Comparison of ENCODE assay signal across 29 cellular contexts in genomic region chr3:196533260-196533681, GRCh38. TPM values are rescaled to one million over a fixed set of nuclear protein-coding genes. Genes with fewer than 3 reads are reported as not detected.
DNase-seq lines count a peak whose midpoint lies in the region; ATAC-seq, FAIRE-seq and TF ChIP-seq lines count a peak whose summit lies in the region.
"Had no signal": no experiment of that assay in that cellular context is flagged by ENCODE, and none has a peak within 500 bp of the region (broad histone marks: within the 10 kb centered on the region; RNA-seq: fewer than 3 reads in every experiment).

No MANE protein-coding gene starts in this region.

- in situ Hi-C loops in HepG2 (cut with HindIII; ENCODE audit: extremely low pct_ligation_motif_present, low pct_unique_long_range_greater_than_20kb): loop anchor here (10.0 kb wide), 1 partner anchor 152 kb away; no protein-coding TSS in a partner anchor
- in situ Hi-C loops in G401 (cut with HindIII; ENCODE audit: low sequenced_read_pairs): no loop called here

- peaks cover 9% of the 10 kb centered on the region; the same call in 1 of the 2 replicates for H3K4me1 ChIP-seq in HepG2 (ENCODE audit: insufficient read depth, low read length)
- no peaks in the 10 kb centered on the region for H3K4me1 ChIP-seq in right lobe of liver

- H4K20me1 ChIP-seq in HepG2 (ENCODE audit: insufficient read depth, low read length): no peaks in the 10 kb centered on the region

- H3K27me3 ChIP-seq in HepG2 (ENCODE audit: control insufficient read depth in 1 of 2, insufficient read depth in 2 of 2, low read length in 2 of 2) (no peaks in the 10 kb centered on the region; a peak in 1 of 5 replicates), right lobe of liver (no peaks in the 10 kb centered on the region)
- H3K27me3 ChIP-seq: cardiac muscle cell, neutrophil had no signal

- TF ChIP-seq CTCF in HepG2 (CRISPR knock-in tag; IDR thresholded peaks at IDR 0.05) (no peak), right lobe of liver (IDR thresholded peaks at IDR 0.05) (no peak), choroid plexus epithelial cell (conservative IDR thresholded peaks at IDR 0.05; ENCODE audit: low read depth, low read length) (no peak)

- no peak for FAIRE-seq in HepG2 (lab: Jason Lieb, UNC)
- FAIRE-seq: H54, keratinocyte had no signal

- TF ChIP-seq POLR2A in HepG2 (IDR thresholded peaks at IDR 0.05; ENCODE audit: insufficient read depth in 1 of 2, low read depth in 2 of 2, low read length in 2 of 2) (no peak), right lobe of liver (IDR thresholded peaks at IDR 0.05) (no peak)

- POLR2A ChIA-PET in HepG2 (lab: Yijun Ruan, JAX): no interaction called here

- no peak overlapping the region; a peak in 1 of 6 replicates for H3K4me3 ChIP-seq in HepG2 (replicated peaks in 1 of 3; ENCODE audit: insufficient read depth in 1 of 3, low read depth in 2 of 3, low read length in 3 of 3)
- H3K4me3 ChIP-seq in right lobe of liver: no peak overlapping the region
- H3K4me3 ChIP-seq in choroid plexus epithelial cell (ENCODE audit: low read depth, low read length): peak overlapping the region; percentile 43
- H3K4me3 ChIP-seq: cardiac muscle cell, heart right ventricle, skin epidermis had no signal

- H3K4me2 ChIP-seq in HepG2 (ENCODE audit: low read depth, low read length): peak overlapping the region; percentile 55
- H3K4me2 ChIP-seq: KMS-11 had no signal

- H3K9me3 ChIP-seq in HepG2 (ENCODE audit: low read length) (no peaks in the 10 kb centered on the region; the same call in 1 of the 2 replicates), right lobe of liver (no peaks in the 10 kb centered on the region)
- H3K9me3 ChIP-seq: neutrophil had no signal

- intact Hi-C loops in HepG2 (cut with micrococcal nuclease; ENCODE audit: unreplicated experiment): no loop called here
- intact Hi-C loops in right lobe of liver (cut with DNase I): no loop called here

- CTCF ChIA-PET in HepG2 (lab: Yijun Ruan, JAX; ENCODE audit: low intra/inter-chr PET ratio, low total read pairs): no interaction called here

- 11% methylated on average over 10 of the region's 14 CpGs for WGBS in HepG2 (ENCODE audit: low lambda C conversion rate)
- 32% methylated on average over 10 of the region's 14 CpGs for WGBS in right lobe of liver (ENCODE audit: insufficient coverage, low coverage, low lambda C conversion rate, missing lambda C conversion rate)

- no TSS peak for BruUV-seq in HepG2 (replicated peaks; lab: Mats Ljungman, UMichigan)

- H3K27ac ChIP-seq in HepG2 (ENCODE audit: extremely low read length, insufficient read depth, low read length) (no peak overlapping the region), right lobe of liver (no peak overlapping the region)
- H3K27ac ChIP-seq: 22Rv1, cardiac muscle cell, heart right ventricle, KMS-11, neutrophil, RWPE1, skin epidermis had no signal

- H3K9ac ChIP-seq in HepG2 (ENCODE audit: insufficient read depth, low read depth, low read length): no peak overlapping the region
- H3K9ac ChIP-seq: KMS-11 had no signal

- no peaks in the 10 kb centered on the region for H3K79me2 ChIP-seq in HepG2 (ENCODE audit: insufficient read depth, low read length)

- H3K36me3 ChIP-seq in HepG2 (replicated peaks in 1 of 2; ENCODE audit: control insufficient read depth in 1 of 2, insufficient read depth in 2 of 2, low read length in 2 of 2): no peaks in the 10 kb centered on the region
- H3K36me3 ChIP-seq in right lobe of liver: no peaks in the 10 kb centered on the region
- H3K36me3 ChIP-seq: cardiac muscle cell, heart right ventricle, neutrophil had no signal

- H2AFZ ChIP-seq in HepG2 (ENCODE audit: low read length): no peak overlapping the region

- peak; percentile 31; the same call in 1 of the 3 replicates for ATAC-seq in HepG2
- no peak for ATAC-seq in right lobe of liver
- ATAC-seq: heart right ventricle; SK-N-SH treated with all-trans-retinoic acid at 6 μM for 48 hours; stimulated activated effector memory CD8-positive, alpha-beta T cell treated with anti-CD3 and anti-CD28 coated beads, Interleukin-12 subunit alpha, Interleukin-12 subunit beta, amount 100 ng/mL, for 72 hours had no signal

- no peak for DNase-seq in HepG2 (ENCODE audit: low spot score)
- DNase-seq in right lobe of liver: no peak
- peak; percentile 45 for DNase-seq in choroid plexus epithelial cell (ENCODE audit: low read depth)
- DNase-seq in islet precursor cell: peak; percentile 60
- no peak for DNase-seq in EL
- no peak for DNase-seq in G401 (ENCODE audit: low spot score)
- no peak for DNase-seq in NCI-H446 treated with DMSO at 0.1 percent for 48 hours (lab: John Stamatoyannopoulos, UW)
- DNase-seq in SHP77 (lab: John Stamatoyannopoulos, UW): no peak
- DNase-seq: activated CD4-positive, alpha-beta T cell treated with anti-CD3 and anti-CD28 coated beads, Interleukin-2, amount 50 U/mL, for 4 hours; activated CD8-positive, alpha-beta memory T cell treated with anti-CD3 and anti-CD28 coated beads, Interleukin-2, amount 50 U/mL, for 48 hours; activated effector memory CD4-positive, alpha-beta T cell treated with Interleukin-2 at 50 U/mL for 16 hours; foreskin fibroblast; heart right ventricle; NCI-H1694; stimulated activated CD4-positive, alpha-beta T cell treated with anti-CD3 and anti-CD28 coated beads, Interleukin-2, amount 100 ng/mL, for 24 hours had no signal

- TF ChIP-seq RAD21 in HepG2 (CRISPR knock-in tag; IDR thresholded peaks at IDR 0.05): no peak

- no peak for TF ChIP-seq EP300 in HepG2 (IDR thresholded peaks at IDR 0.05; ENCODE audit: low read depth in 2 of 2, low read length in 2 of 2)
- TF ChIP-seq EP300 in HepG2 (CRISPR knock-in tag; IDR thresholded peaks at IDR 0.05; ENCODE audit: borderline replicate concordance): no peak

RNA-seq across cellular contexts. Expression of gene SMCO1, which starts 18.1 kb away (rescaled TPM):
- total RNA-seq in HepG2 (2016; rRNA removed; fragmentation: Illumina TruSeq; extraction: Trizol): not detected in 2 replicates
- not detected in 2 replicates for total RNA-seq in HepG2 (2016; cell fraction: cytosol; rRNA removed; fragmentation: Illumina TruSeq; extraction: Trizol; ENCODE audit: low read depth)
- not detected in 2 replicates for total RNA-seq in HepG2 (2016; cell fraction: insoluble cytoplasmic fraction; rRNA removed; fragmentation: Illumina TruSeq; extraction: Trizol)
- not detected in 2 replicates for total RNA-seq in HepG2 (2016; cell fraction: membrane; rRNA removed; fragmentation: Illumina TruSeq; extraction: Trizol)
- total RNA-seq in HepG2 (2016; cell fraction: nucleus; rRNA removed; fragmentation: Illumina TruSeq; extraction: Trizol): not detected in 2 replicates
- polyA plus RNA-seq in HepG2 (2011; rRNA removed): not detected in 2 replicates
- polyA plus RNA-seq in HepG2 (2011; cell fraction: cytosol; rRNA removed): not detected in 2 replicates
- polyA plus RNA-seq in HepG2 (2011; cell fraction: nucleus; rRNA removed): not detected in 2 replicates
- not detected in 2 replicates for polyA plus RNA-seq in HepG2 (2012)
- polyA plus RNA-seq in HepG2 (2016; cell fraction: cytosol; fragmentation: Illumina TruSeq; extraction: Trizol; ENCODE audit: low read depth): not detected in 2 replicates
- not detected in 2 replicates for polyA plus RNA-seq in HepG2 (2016; cell fraction: insoluble cytoplasmic fraction; fragmentation: Illumina TruSeq; extraction: Trizol; ENCODE audit: low read depth)
- polyA plus RNA-seq in HepG2 (2016; cell fraction: membrane; fragmentation: Illumina TruSeq; extraction: Trizol; ENCODE audit: low read depth): not detected in 2 replicates
- not detected in 2 replicates for polyA plus RNA-seq in HepG2 (2016; cell fraction: nucleus; fragmentation: Illumina TruSeq; extraction: Trizol; ENCODE audit: insufficient read depth, low read depth)
- polyA minus RNA-seq in HepG2 (2011; rRNA and poly(A)+ RNA removed; ENCODE audit: low replicate concordance): not detected in 2 replicates
- polyA minus RNA-seq in HepG2 (2011; cell fraction: cytosol; rRNA and poly(A)+ RNA removed): not detected in 2 replicates
- polyA minus RNA-seq in HepG2 (2011; cell fraction: nucleus; rRNA and poly(A)+ RNA removed): not detected in 2 replicates
- total RNA-seq in right lobe of liver: not detected
- total RNA-seq in G401 (2014; rRNA removed; shearing (Covaris generic)): not detected in 2 replicates
- total RNA-seq: dermis microvascular lymphatic vessel endothelial cell, pulmonary artery endothelial cell, temporal lobe had no signal
- polyA plus RNA-seq: BJ, keratinocyte had no signal

RNA-seq across cellular contexts. Expression of gene RNF168, which starts 29.7 kb away (rescaled TPM):
- 22.9 and 28.8 TPM in 2 replicates for total RNA-seq in HepG2 (2016; rRNA removed; fragmentation: Illumina TruSeq; extraction: Trizol)
- total RNA-seq in HepG2 (2016; cell fraction: cytosol; rRNA removed; fragmentation: Illumina TruSeq; extraction: Trizol; ENCODE audit: low read depth): 4.0 and 5.2 TPM in 2 replicates
- 22.6 and 28.8 TPM in 2 replicates for total RNA-seq in HepG2 (2016; cell fraction: insoluble cytoplasmic fraction; rRNA removed; fragmentation: Illumina TruSeq; extraction: Trizol)
- 13.4 and 14.6 TPM in 2 replicates for total RNA-seq in HepG2 (2016; cell fraction: membrane; rRNA removed; fragmentation: Illumina TruSeq; extraction: Trizol)
- 13.2 and 15.2 TPM in 2 replicates for total RNA-seq in HepG2 (2016; cell fraction: nucleus; rRNA removed; fragmentation: Illumina TruSeq; extraction: Trizol)
- polyA plus RNA-seq in HepG2 (2011; rRNA removed): 3.4 and 3.7 TPM in 2 replicates
- 2.5 and 3.1 TPM in 2 replicates for polyA plus RNA-seq in HepG2 (2011; cell fraction: cytosol; rRNA removed)
- 3.2 and 4.2 TPM in 2 replicates for polyA plus RNA-seq in HepG2 (2011; cell fraction: nucleus; rRNA removed)
- 7.6 TPM in 2 replicates for polyA plus RNA-seq in HepG2 (2012)
- 1.6 and 2.0 TPM in 2 replicates for polyA plus RNA-seq in HepG2 (2016; cell fraction: cytosol; fragmentation: Illumina TruSeq; extraction: Trizol; ENCODE audit: low read depth)
- polyA plus RNA-seq in HepG2 (2016; cell fraction: insoluble cytoplasmic fraction; fragmentation: Illumina TruSeq; extraction: Trizol; ENCODE audit: low read depth): 14.1 and 14.6 TPM in 2 replicates
- polyA plus RNA-seq in HepG2 (2016; cell fraction: membrane; fragmentation: Illumina TruSeq; extraction: Trizol; ENCODE audit: low read depth): 3.8 and 3.9 TPM in 2 replicates
- 15.7 and 16.0 TPM in 2 replicates for polyA plus RNA-seq in HepG2 (2016; cell fraction: nucleus; fragmentation: Illumina TruSeq; extraction: Trizol; ENCODE audit: insufficient read depth, low read depth)
- 15.5 and 55.3 TPM in 2 replicates for polyA minus RNA-seq in HepG2 (2011; rRNA and poly(A)+ RNA removed; ENCODE audit: low replicate concordance)
- 12.5 and 16.7 TPM in 2 replicates for polyA minus RNA-seq in HepG2 (2011; cell fraction: cytosol; rRNA and poly(A)+ RNA removed)
- polyA minus RNA-seq in HepG2 (2011; cell fraction: nucleus; rRNA and poly(A)+ RNA removed): 9.0 and 12.3 TPM in 2 replicates
- 10 to 100 TPM in 3 of 6 experiments, 1 to 10 TPM in 3; 7.5 to 14.2 (median 11.4) TPM for total RNA-seq in right lobe of liver
- 9.5 and 13.6 TPM in 2 replicates for total RNA-seq in G401 (2014; rRNA removed; shearing (Covaris generic))

RNA-seq across cellular contexts. Expression of gene WDR53, which starts 35.1 kb away (rescaled TPM):
- total RNA-seq in HepG2 (2016; rRNA removed; fragmentation: Illumina TruSeq; extraction: Trizol) (7.7 and 16.4 TPM in 2 replicates), right lobe of liver (1 to 10 TPM; 1.5 to 5.8 (median 4.3) TPM)
- total RNA-seq in HepG2 (2016; cell fraction: cytosol; rRNA removed; fragmentation: Illumina TruSeq; extraction: Trizol; ENCODE audit: low read depth): 2.8 and 5.5 TPM in 2 replicates
- 9.8 and 13.8 TPM in 2 replicates for total RNA-seq in HepG2 (2016; cell fraction: insoluble cytoplasmic fraction; rRNA removed; fragmentation: Illumina TruSeq; extraction: Trizol)
- 6.5 and 7.9 TPM in 2 replicates for total RNA-seq in HepG2 (2016; cell fraction: membrane; rRNA removed; fragmentation: Illumina TruSeq; extraction: Trizol)
- 5.2 and 7.0 TPM in 2 replicates for total RNA-seq in HepG2 (2016; cell fraction: nucleus; rRNA removed; fragmentation: Illumina TruSeq; extraction: Trizol)
- 3.5 and 4.1 TPM in 2 replicates for polyA plus RNA-seq in HepG2 (2011; rRNA removed)
- 3.7 and 3.9 TPM in 2 replicates for polyA plus RNA-seq in HepG2 (2011; cell fraction: cytosol; rRNA removed)
- 2.9 and 3.9 TPM in 2 replicates for polyA plus RNA-seq in HepG2 (2011; cell fraction: nucleus; rRNA removed)
- polyA plus RNA-seq in HepG2 (2012): 6.1 and 9.5 TPM in 2 replicates
- polyA plus RNA-seq in HepG2 (2016; cell fraction: cytosol; fragmentation: Illumina TruSeq; extraction: Trizol; ENCODE audit: low read depth): 3.1 and 3.4 TPM in 2 replicates
- polyA plus RNA-seq in HepG2 (2016; cell fraction: insoluble cytoplasmic fraction; fragmentation: Illumina TruSeq; extraction: Trizol; ENCODE audit: low read depth): 17.3 and 18.0 TPM in 2 replicates
- 5.2 and 5.5 TPM in 2 replicates for polyA plus RNA-seq in HepG2 (2016; cell fraction: membrane; fragmentation: Illumina TruSeq; extraction: Trizol; ENCODE audit: low read depth)
- polyA plus RNA-seq in HepG2 (2016; cell fraction: nucleus; fragmentation: Illumina TruSeq; extraction: Trizol; ENCODE audit: insufficient read depth, low read depth): 13.6 and 14.4 TPM in 2 replicates
- 3.2 and 15.2 TPM in 2 replicates for polyA minus RNA-seq in HepG2 (2011; rRNA and poly(A)+ RNA removed; ENCODE audit: low replicate concordance)
- polyA minus RNA-seq in HepG2 (2011; cell fraction: cytosol; rRNA and poly(A)+ RNA removed): 1.8 and 2.3 TPM in 2 replicates
- polyA minus RNA-seq in HepG2 (2011; cell fraction: nucleus; rRNA and poly(A)+ RNA removed): 2.1 and 4.0 TPM in 2 replicates
- 0.49 and 2.9 TPM in 2 replicates for total RNA-seq in G401 (2014; rRNA removed; shearing (Covaris generic))

RNA-seq across cellular contexts. Expression of gene FBXO45, which starts 35.2 kb away (rescaled TPM):
- 12.1 and 18.4 TPM in 2 replicates for total RNA-seq in HepG2 (2016; rRNA removed; fragmentation: Illumina TruSeq; extraction: Trizol)
- total RNA-seq in HepG2 (2016; cell fraction: cytosol; rRNA removed; fragmentation: Illumina TruSeq; extraction: Trizol; ENCODE audit: low read depth): 1.4 and 2.1 TPM in 2 replicates
- 12.2 and 16.6 TPM in 2 replicates for total RNA-seq in HepG2 (2016; cell fraction: insoluble cytoplasmic fraction; rRNA removed; fragmentation: Illumina TruSeq; extraction: Trizol)
- 9.5 and 10.4 TPM in 2 replicates for total RNA-seq in HepG2 (2016; cell fraction: membrane; rRNA removed; fragmentation: Illumina TruSeq; extraction: Trizol)
- 6.9 and 8.6 TPM in 2 replicates for total RNA-seq in HepG2 (2016; cell fraction: nucleus; rRNA removed; fragmentation: Illumina TruSeq; extraction: Trizol)
- 4.9 and 7.0 TPM in 2 replicates for polyA plus RNA-seq in HepG2 (2011; rRNA removed)
- polyA plus RNA-seq in HepG2 (2011; cell fraction: cytosol; rRNA removed): 2.7 and 4.4 TPM in 2 replicates
- polyA plus RNA-seq in HepG2 (2011; cell fraction: nucleus; rRNA removed): 1.4 and 1.7 TPM in 2 replicates
- 7.8 and 9.3 TPM in 2 replicates for polyA plus RNA-seq in HepG2 (2012)
- polyA plus RNA-seq in HepG2 (2016; cell fraction: cytosol; fragmentation: Illumina TruSeq; extraction: Trizol; ENCODE audit: low read depth): 1.4 and 1.6 TPM in 2 replicates
- 17.1 and 19.3 TPM in 2 replicates for polyA plus RNA-seq in HepG2 (2016; cell fraction: insoluble cytoplasmic fraction; fragmentation: Illumina TruSeq; extraction: Trizol; ENCODE audit: low read depth)
- 7.4 and 8.0 TPM in 2 replicates for polyA plus RNA-seq in HepG2 (2016; cell fraction: membrane; fragmentation: Illumina TruSeq; extraction: Trizol; ENCODE audit: low read depth)
- polyA plus RNA-seq in HepG2 (2016; cell fraction: nucleus; fragmentation: Illumina TruSeq; extraction: Trizol; ENCODE audit: insufficient read depth, low read depth): 8.4 and 9.2 TPM in 2 replicates
- 2.6 and 8.3 TPM in 2 replicates for polyA minus RNA-seq in HepG2 (2011; rRNA and poly(A)+ RNA removed; ENCODE audit: low replicate concordance)
- 4.6 and 5.3 TPM in 2 replicates for polyA minus RNA-seq in HepG2 (2011; cell fraction: cytosol; rRNA and poly(A)+ RNA removed)
- polyA minus RNA-seq in HepG2 (2011; cell fraction: nucleus; rRNA and poly(A)+ RNA removed): 4.2 and 4.5 TPM in 2 replicates
- 1 to 10 TPM; 3.8 to 5.5 (median 4.4) TPM for total RNA-seq in right lobe of liver
- 19.6 and 29.2 TPM in 2 replicates for total RNA-seq in G401 (2014; rRNA removed; shearing (Covaris generic))

Comparison
In these comparisons a context has a peak if more than half of its experiments do, and no peak if none do; other contexts are left out.
1. DNase-seq: peak in choroid plexus epithelial cell (single experiment) and islet precursor cell (single experiment); none in HepG2 (single experiment), right lobe of liver (0 of 3), EL (single experiment), G401 (single experiment), NCI-H446 treated with DMSO at 0.1 percent for 48 hours (single experiment) and SHP77 (0 of 2).